In the genomic region with DNA sequence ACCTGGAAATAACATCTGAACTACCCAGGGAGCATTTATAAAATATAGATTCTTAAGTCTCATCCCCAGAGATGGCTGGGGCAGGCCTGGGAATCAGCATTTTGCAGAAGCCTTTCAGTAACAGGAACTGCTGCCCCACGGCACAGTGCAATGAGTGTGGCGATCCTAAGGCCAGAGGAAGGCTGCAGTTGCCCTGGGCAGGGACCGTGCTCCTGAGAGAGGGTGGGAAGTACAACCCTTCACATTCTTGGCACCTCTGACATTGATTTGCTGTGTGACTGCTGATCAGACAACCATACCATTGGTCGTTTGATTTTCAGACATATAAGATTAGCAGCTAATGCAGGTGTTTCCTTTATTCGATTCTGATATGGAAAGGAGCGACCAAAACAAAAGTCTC, we compare ENCODE assay signal across 21 cellular contexts.
"Had no signal": no experiment of that assay in that cellular context is flagged by ENCODE, and none has a peak within 500 bp of the region (broad histone marks: within the 10 kb centered on the region; RNA-seq: fewer than 3 reads in every experiment).

No MANE protein-coding gene starts in this region.

- ATAC-seq: effector memory CD8-positive, alpha-beta T cell; naive thymus-derived CD4-positive, alpha-beta T cell; stimulated activated memory B cell treated with anti-CD40 and anti-IgM and Interleukin-4, amounts not matched to agents 10 μg/mL and 1 μg/mL and 100 μg/mL, for 72 hours; stimulated activated naive CD8-positive, alpha-beta T cell treated with anti-CD3 and anti-CD28 coated beads, Interleukin-15, Interleukin-2, amounts not matched to agents 100 U/mL and 50 U/mL, for 24 hours had no signal

- H3K9me3 Mint-ChIP-seq: effector memory CD8-positive, alpha-beta T cell; neural progenitor cell; stimulated activated memory B cell treated with anti-CD40 and anti-IgM and Interleukin-4, amounts not matched to agents 10 μg/mL and 1 μg/mL and 100 μg/mL, for 72 hours had no signal

- H3K27ac ChIP-seq: neural progenitor cell, parathyroid adenoma, right lobe of liver, testis, tibial artery, vagina had no signal

- H3K9me3 ChIP-seq: right lobe of liver, testis, tibial artery, upper lobe of left lung, vagina had no signal

- H3K27me3 ChIP-seq: neural progenitor cell, right lobe of liver, testis, upper lobe of left lung, vagina had no signal

- DNase-seq: cortex of kidney; effector memory CD8-positive, alpha-beta T cell; mesendoderm; midbrain; naive thymus-derived CD4-positive, alpha-beta T cell; right lobe of liver; stimulated activated CD4-positive, alpha-beta T cell treated with anti-CD3 and anti-CD28 coated beads, Interleukin-12 subunit alpha, Interleukin-12 subunit beta, amount 100 ng/mL, for 4 hours; stimulated activated CD4-positive, alpha-beta T cell treated with anti-CD3 and anti-CD28 coated beads, Interleukin-1b, Interleukin-23, amount 100 ng/mL, for 48 hours; stimulated activated CD4-positive, alpha-beta T cell treated with anti-CD3 and anti-CD28 coated beads, Interleukin-4, amount 100 ng/mL, for 1 hour; stimulated activated naive CD8-positive, alpha-beta T cell treated with anti-CD3 and anti-CD28 coated beads, Interleukin-15, Interleukin-2, amounts not matched to agents 100 U/mL and 50 U/mL, for 24 hours; substantia nigra; testis; upper lobe of left lung had no signal

- H3K4me3 ChIP-seq: neural progenitor cell, right lobe of liver, smooth muscle cell, testis, tibial artery, upper lobe of left lung, vagina had no signal

- H3K36me3 ChIP-seq: neural progenitor cell, right lobe of liver, tibial artery, upper lobe of left lung, vagina had no signal

- H3K36me3 Mint-ChIP-seq: naive thymus-derived CD4-positive, alpha-beta T cell; neural progenitor cell; stimulated activated memory B cell treated with anti-CD40 and anti-IgM and Interleukin-4, amounts not matched to agents 10 μg/mL and 1 μg/mL and 100 μg/mL, for 72 hours had no signal

- H3K4me1 Mint-ChIP-seq: stimulated activated memory B cell treated with anti-CD40 and anti-IgM and Interleukin-4, amounts not matched to agents 10 μg/mL and 1 μg/mL and 100 μg/mL, for 72 hours had no signal

- H3K27ac Mint-ChIP-seq: effector memory CD8-positive, alpha-beta T cell; naive thymus-derived CD4-positive, alpha-beta T cell; nephron; neural progenitor cell; progenitor cell of endocrine pancreas; stimulated activated memory B cell treated with anti-CD40 and anti-IgM and Interleukin-4, amounts not matched to agents 10 μg/mL and 1 μg/mL and 100 μg/mL, for 72 hours had no signal

- H3K4me3 Mint-ChIP-seq: effector memory CD8-positive, alpha-beta T cell; naive thymus-derived CD4-positive, alpha-beta T cell; nephron; neural progenitor cell; stimulated activated memory B cell treated with anti-CD40 and anti-IgM and Interleukin-4, amounts not matched to agents 10 μg/mL and 1 μg/mL and 100 μg/mL, for 72 hours had no signal

- H3K4me1 ChIP-seq: parathyroid adenoma, right lobe of liver, testis, tibial artery, upper lobe of left lung, vagina had no signal
